ENCODE assay signal across 30 cellular contexts in the genomic region with DNA sequence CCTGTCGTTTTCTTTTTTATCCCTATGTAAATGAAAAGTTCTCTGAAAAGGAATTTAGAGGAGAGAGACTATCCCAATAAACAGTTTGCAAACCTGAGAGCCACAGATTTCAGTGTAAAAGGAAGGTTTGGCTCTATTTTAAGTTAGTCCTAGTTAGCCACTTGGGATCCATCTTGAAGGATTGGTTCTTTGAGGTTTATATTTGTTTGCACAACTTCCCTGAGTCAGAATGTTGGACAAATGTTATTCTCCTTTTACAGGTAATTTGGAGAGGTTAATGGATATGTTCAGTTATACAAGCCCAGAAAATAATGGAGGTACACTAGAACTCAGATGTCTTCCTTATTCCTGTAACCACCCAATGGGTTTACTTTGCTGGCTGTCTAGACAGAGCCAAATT. TPM values are rescaled to one million over a fixed set of nuclear protein-coding genes. Genes with fewer than 3 reads are reported as not detected.
"Had no signal": no experiment of that assay in that cellular context is flagged by ENCODE, and none has a peak within 500 bp of the region (broad histone marks: within the 10 kb centered on the region; RNA-seq: fewer than 3 reads in every experiment).

No MANE protein-coding gene starts in this region.

- DNase-seq: hypothalamus; immature natural killer cell; kidney; left ventricle myocardium inferior; mesendoderm; naive thymus-derived CD4-positive, alpha-beta T cell; nucleus accumbens; pancreas; posterior cingulate gyrus; retina; stimulated activated CD4-positive, alpha-beta T cell treated with anti-CD3 and anti-CD28 coated beads, Interleukin-12 subunit alpha, Interleukin-12 subunit beta, amount 100 ng/mL, for 4 hours; stimulated activated CD4-positive, alpha-beta T cell treated with anti-CD3 and anti-CD28 coated beads, Interleukin-15, amount 100 ng/mL, for 24 hours; stimulated activated CD4-positive, alpha-beta T cell treated with anti-CD3 and anti-CD28 coated beads, Interleukin-2, amount 100 ng/mL, for 24 hours; stimulated activated CD4-positive, alpha-beta T cell treated with anti-CD3 and anti-CD28 coated beads, Interleukin-4, amount 100 ng/mL, for 1 hour; stimulated activated naive B cell treated with anti-CD40 and anti-IgM and Interleukin-4, amounts not matched to agents 10 μg/mL and 1 μg/mL and 100 μg/mL, for 72 hours; stimulated activated naive CD8-positive, alpha-beta T cell treated with anti-CD3 and anti-CD28 coated beads, Interleukin-15, Interleukin-2, amounts not matched to agents 100 U/mL and 50 U/mL, for 24 hours; stomach; tibial artery; upper lobe of left lung had no signal

- H3K27ac Mint-ChIP-seq: immature natural killer cell; naive thymus-derived CD4-positive, alpha-beta T cell; natural killer cell treated with Interleukin-12 subunit alpha and Interleukin-12 subunit beta and Interleukin-15 and Interleukin-18, amount 100 ng/mL, for 72 hours had no signal

- H3K36me3 ChIP-seq: left ventricle myocardium inferior, pancreas, prostate gland, stomach, suprapubic skin, thoracic aorta, tibial artery, upper lobe of left lung, vagina had no signal

- H3K4me3 Mint-ChIP-seq: mesothelial cell of epicardium; natural killer cell treated with Interleukin-12 subunit alpha and Interleukin-12 subunit beta and Interleukin-15 and Interleukin-18, amount 100 ng/mL, for 72 hours; stimulated activated naive B cell treated with anti-CD40 and anti-IgM and Interleukin-4, amounts not matched to agents 10 μg/mL and 1 μg/mL and 100 μg/mL, for 72 hours had no signal

- H3K27me3 ChIP-seq: pancreas, stomach, suprapubic skin, tibial artery, upper lobe of left lung, vagina had no signal

- H3K9me3 Mint-ChIP-seq: immature natural killer cell; natural killer cell treated with Interleukin-12 subunit alpha and Interleukin-12 subunit beta and Interleukin-15 and Interleukin-18, amount 100 ng/mL, for 72 hours; stimulated activated naive B cell treated with anti-CD40 and anti-IgM and Interleukin-4, amounts not matched to agents 10 μg/mL and 1 μg/mL and 100 μg/mL, for 72 hours had no signal

- ATAC-seq: naive thymus-derived CD4-positive, alpha-beta T cell; natural killer cell treated with Interleukin-12 subunit alpha and Interleukin-12 subunit beta and Interleukin-15 and Interleukin-18, amount 100 ng/mL, for 72 hours; pancreas; right cardiac atrium; sciatic nerve; stimulated activated naive B cell treated with anti-CD40 and anti-IgM and Interleukin-4, amounts not matched to agents 10 μg/mL and 1 μg/mL and 100 μg/mL, for 72 hours; stimulated activated naive CD8-positive, alpha-beta T cell treated with anti-CD3 and anti-CD28 coated beads, Interleukin-15, Interleukin-2, amounts not matched to agents 100 U/mL and 50 U/mL, for 24 hours had no signal

- H3K9me3 ChIP-seq: left ventricle myocardium inferior, pancreas, prostate gland, stomach, suprapubic skin, thoracic aorta, tibial artery, upper lobe of left lung, vagina had no signal

- H3K27me3 Mint-ChIP-seq: stimulated activated naive B cell treated with anti-CD40 and anti-IgM and Interleukin-4, amounts not matched to agents 10 μg/mL and 1 μg/mL and 100 μg/mL, for 72 hours had no signal

- H3K4me1 ChIP-seq: prostate gland had no signal

- H3K27ac ChIP-seq: left ventricle myocardium inferior, pancreas, prostate gland, skin epidermis, stomach, suprapubic skin, thoracic aorta, tibial artery, upper lobe of left lung, vagina had no signal

- H3K4me3 ChIP-seq: left ventricle myocardium inferior, lung, pancreas, prostate gland, skin epidermis, stomach, suprapubic skin, thoracic aorta, tibial artery, upper lobe of left lung, vagina had no signal

- H3K36me3 Mint-ChIP-seq: immature natural killer cell had no signal

RNA-seq across cellular contexts. Expression of gene EPSTI1, which starts 28.8 kb away (rescaled TPM):
- polyA plus RNA-seq: neural cell had no signal
